In the genomic region with DNA sequence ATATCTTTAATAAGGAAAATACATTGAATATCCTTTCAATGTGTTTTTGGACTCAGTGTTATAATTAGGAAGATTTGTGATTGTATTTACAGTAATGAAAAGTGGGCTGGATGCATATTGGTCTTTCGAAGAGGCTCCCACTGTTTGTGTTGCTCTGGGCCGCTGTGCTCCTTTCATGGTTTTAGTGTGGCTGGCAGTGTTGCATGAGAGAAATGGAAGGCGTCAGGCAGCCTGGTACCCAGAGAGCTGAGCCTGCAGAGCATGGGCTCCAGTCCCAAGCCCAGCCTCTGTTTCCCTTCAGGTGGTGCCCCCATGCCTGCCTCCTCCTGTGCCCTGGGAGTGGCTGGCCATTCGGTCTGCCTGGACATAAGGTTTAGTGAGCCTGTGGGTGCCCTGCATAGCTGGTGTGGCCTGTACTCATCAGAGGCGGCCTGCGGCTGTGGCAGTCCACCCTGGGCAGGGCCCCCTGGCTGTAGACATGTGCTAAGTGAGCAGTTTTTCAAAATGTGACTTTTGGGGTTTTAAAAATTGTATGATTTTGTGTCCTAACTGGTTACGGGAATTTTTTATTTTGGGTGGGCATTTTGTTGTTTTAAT, we compare ENCODE assay signal across 19 cellular contexts. TPM values are rescaled to one million over a fixed set of nuclear protein-coding genes. Genes with fewer than 3 reads are reported as not detected.
A peak's percentile ranks its signal among the peaks of the same experiment; 100 is the strongest.
DNase-seq lines count a peak whose midpoint lies in the region; ATAC-seq and TF ChIP-seq lines count a peak whose summit lies in the region.
"Had no signal": no experiment of that assay in that cellular context is flagged by ENCODE, and none has a peak within 500 bp of the region (broad histone marks: within the 10 kb centered on the region; RNA-seq: fewer than 3 reads in every experiment).

No MANE protein-coding gene starts in this region.

- no peak overlapping the region for H3K4me3 ChIP-seq in DOHH2 (ENCODE audit: low read length)
- no peak overlapping the region for H3K4me3 ChIP-seq in trophoblast cell (ENCODE audit: low read depth, low read length)
- H3K4me3 ChIP-seq: tibial artery had no signal

- no peaks in the 10 kb centered on the region for H3F3A ChIP-seq in DOHH2 (ENCODE audit: control insufficient read depth, insufficient read depth)

- H3K23ac ChIP-seq in trophoblast cell (ENCODE audit: low read length) = no peak overlapping the region

- H3K9ac ChIP-seq in trophoblast cell (ENCODE audit: low read length) = no peak overlapping the region

- no peak overlapping the region for H4K91ac ChIP-seq in trophoblast cell (ENCODE audit: low read depth, low read length)

- H3K27me3 Mint-ChIP-seq in HFFc6 (ENCODE audit: insufficient read depth) = peaks cover 1% of the 10 kb centered on the region; the same call in 1 of the 2 replicates
- no peaks in the 10 kb centered on the region for H3K27me3 Mint-ChIP-seq in T-helper 2 cell treated with Interferon-gamma antibody and Interleukin-4, amounts not matched to agents 5 μg/mL and 100 μg/mL, for 36 hours (ENCODE audit: low read depth)
- H3K27me3 Mint-ChIP-seq: central memory CD8-positive, alpha-beta T cell had no signal

- no peaks in the 10 kb centered on the region for H4K20me1 ChIP-seq in DOHH2 (ENCODE audit: control insufficient read depth, insufficient read depth, low read depth, low read length)

- H2BK12ac ChIP-seq in trophoblast cell (ENCODE audit: low read length) = no peak overlapping the region

- TF ChIP-seq CTCF in DOHH2 (IDR thresholded peaks at IDR 0.05; ENCODE audit: low read depth, low read length, poor library complexity, severe bottlenecking) = peak; percentile 9
- peak; percentile 49 for TF ChIP-seq CTCF in HFFc6 (IDR thresholded peaks at IDR 0.05)

- DNase-seq in HFFc6 (no peak), trophoblast cell (no peak), dermis blood vessel endothelial cell (no peak)
- no peak for DNase-seq in T-helper 2 cell treated with Interferon-gamma antibody and Interleukin-4, amounts not matched to agents 5 μg/mL and 100 μg/mL, for 36 hours (ENCODE audit: low spot score)
- DNase-seq: activated CD4-positive, alpha-beta T cell treated with anti-CD3 and anti-CD28 coated beads, Interleukin-2, amount 50 U/mL, for 48 hours; activated T-cell treated with anti-CD3 and anti-CD28 coated beads for 4 hours; anterior cingulate cortex; effector memory CD4-positive, alpha-beta T cell; natural killer cell; NCI-H146; NCI-H526 treated with DMSO at 0.1 percent for 48 hours; stimulated activated CD4-positive, alpha-beta T cell treated with anti-CD3 and anti-CD28 coated beads, Interleukin-2, amount 100 ng/mL, for 24 hours; stimulated activated naive CD4-positive, alpha-beta T cell treated with Interleukin-2 at 50 U/mL for 16 hours; tibial artery had no signal

- no peaks in the 10 kb centered on the region for H3K79me1 ChIP-seq in trophoblast cell (ENCODE audit: low read length)

- H2AK5ac ChIP-seq in trophoblast cell (ENCODE audit: low read length) = no peak overlapping the region

- 100% methylated on average over 1 of the region's 7 CpGs for WGBS in trophoblast cell (ENCODE audit: extremely low coverage, insufficient coverage, insufficient read length)

- no peaks in the 10 kb centered on the region for H3K9me3 Mint-ChIP-seq in HFFc6
- no peaks in the 10 kb centered on the region for H3K9me3 Mint-ChIP-seq in T-helper 2 cell treated with Interferon-gamma antibody and Interleukin-4, amounts not matched to agents 5 μg/mL and 100 μg/mL, for 36 hours
- H3K9me3 Mint-ChIP-seq: central memory CD8-positive, alpha-beta T cell; natural killer cell had no signal

- H3K27ac Mint-ChIP-seq in HFFc6 = no peak overlapping the region
- no peak overlapping the region for H3K27ac Mint-ChIP-seq in T-helper 2 cell treated with Interferon-gamma antibody and Interleukin-4, amounts not matched to agents 5 μg/mL and 100 μg/mL, for 36 hours

- H3K27me3 ChIP-seq in DOHH2 (ENCODE audit: control insufficient read depth, low read length) = no peaks in the 10 kb centered on the region
- H3K27me3 ChIP-seq in trophoblast cell (ENCODE audit: insufficient read depth, low read length) = no peaks in the 10 kb centered on the region
- H3K27me3 ChIP-seq: tibial artery had no signal

- H3K4me2 ChIP-seq in DOHH2 (ENCODE audit: low read length) = no peak overlapping the region
- no peak overlapping the region for H3K4me2 ChIP-seq in trophoblast cell (ENCODE audit: low read length)

- H3K27ac ChIP-seq in DOHH2 (ENCODE audit: low read depth, low read length) = no peak overlapping the region
- peak overlapping the region; percentile 35 for H3K27ac ChIP-seq in trophoblast cell (ENCODE audit: low read depth, low read length)
- H3K27ac ChIP-seq: tibial artery had no signal

- H3K4me1 ChIP-seq in DOHH2 (ENCODE audit: control insufficient read depth, low read length) (no peaks in the 10 kb centered on the region), trophoblast cell (ENCODE audit: control insufficient read depth in 1 of 2, insufficient read depth in 2 of 2, low read length in 2 of 2) (peaks cover 5 to 9% of the 10 kb centered on the region in 2 experiments)
- H3K4me1 ChIP-seq: Caco-2 had no signal

- H4K12ac ChIP-seq in trophoblast cell (ENCODE audit: low read depth, low read length) = no peak overlapping the region

- ATAC-seq in esophagus mucosa (peak; percentile 33), GM21423 (IDR thresholded peaks at IDR 0.05; ENCODE audit: unreplicated experiment) (no peak)
- ATAC-seq: natural killer cell had no signal

- H3K18ac ChIP-seq in trophoblast cell (ENCODE audit: low read length) = peak overlapping the region; percentile 10

- H4K8ac ChIP-seq in trophoblast cell (ENCODE audit: low read depth, low read length) = no peak overlapping the region

- H3K9me2 ChIP-seq in DOHH2 (replicated peaks; ENCODE audit: control insufficient read depth, low read length) = no peaks in the 10 kb centered on the region

- H2AFZ ChIP-seq in trophoblast cell (ENCODE audit: insufficient read depth, low read length, poor library complexity) = no peak overlapping the region

- peaks cover 88% of the 10 kb centered on the region for H3K79me2 ChIP-seq in DOHH2 (ENCODE audit: control insufficient read depth, low read length)
- peaks cover 2% of the 10 kb centered on the region for H3K79me2 ChIP-seq in trophoblast cell (ENCODE audit: control insufficient read depth, insufficient read depth, low read length, poor library complexity)

- H3K9me3 ChIP-seq in DOHH2 (ENCODE audit: control insufficient read depth, insufficient read depth, low read length) (no peaks in the 10 kb centered on the region), trophoblast cell (ENCODE audit: insufficient read depth, low read depth, low read length) (no peaks in the 10 kb centered on the region)
- H3K9me3 ChIP-seq: Caco-2, tibial artery had no signal

- no peak overlapping the region for H2BK120ac ChIP-seq in trophoblast cell (ENCODE audit: insufficient read depth, low read length, poor library complexity)

- H3K36me3 ChIP-seq in DOHH2 (ENCODE audit: control insufficient read depth, low read length) (peaks cover 80% of the 10 kb centered on the region), trophoblast cell (ENCODE audit: control insufficient read depth in 1 of 2, insufficient read depth in 2 of 2, low read length in 2 of 2) (peaks cover 8 to 14% of the 10 kb centered on the region in 2 experiments)

- H2BK5ac ChIP-seq in trophoblast cell (ENCODE audit: low read depth, low read length, poor library complexity) = no peak overlapping the region

- H3K14ac ChIP-seq in trophoblast cell (ENCODE audit: low read length) = no peak overlapping the region

- H3K4ac ChIP-seq in trophoblast cell (ENCODE audit: low read depth, low read length) = no peak overlapping the region

- peaks cover 11% of the 10 kb centered on the region for H3K36me3 Mint-ChIP-seq in HFFc6 (ENCODE audit: low read depth)
- peaks cover 63% of the 10 kb centered on the region for H3K36me3 Mint-ChIP-seq in T-helper 2 cell treated with Interferon-gamma antibody and Interleukin-4, amounts not matched to agents 5 μg/mL and 100 μg/mL, for 36 hours (ENCODE audit: low read depth)
- H3K36me3 Mint-ChIP-seq: natural killer cell had no signal

- no peak overlapping the region for H3K4me3 Mint-ChIP-seq in HFFc6
- H3K4me3 Mint-ChIP-seq in T-helper 2 cell treated with Interferon-gamma antibody and Interleukin-4, amounts not matched to agents 5 μg/mL and 100 μg/mL, for 36 hours = no peak overlapping the region
- H3K4me3 Mint-ChIP-seq: central memory CD8-positive, alpha-beta T cell; natural killer cell had no signal

- peaks cover 27% of the 10 kb centered on the region for H3K4me1 Mint-ChIP-seq in HFFc6 (ENCODE audit: low read depth)
- H3K4me1 Mint-ChIP-seq in T-helper 2 cell treated with Interferon-gamma antibody and Interleukin-4, amounts not matched to agents 5 μg/mL and 100 μg/mL, for 36 hours (ENCODE audit: low read depth) = peaks cover 22% of the 10 kb centered on the region

RNA-seq across cellular contexts. Expression of a gene that starts 27.4 kb away (rescaled TPM):
- total RNA-seq in HFFc6 (2021; fragmentation: NEBNext Ultra II Directional; extraction: Animal tissue kit (Norgen Biotek cat#: 25700)) = 10 to 100 TPM; 35.3 to 38.9 (median 36.6) TPM
- total RNA-seq in esophagus mucosa (28.8 TPM), dermis blood vessel endothelial cell (34.9 and 37.1 TPM in 2 replicates)
- 40.6 and 41.6 TPM in 2 replicates for polyA plus RNA-seq in trophoblast cell (2013)

RNA-seq across cellular contexts. Expression of a gene that starts 29.3 kb away (rescaled TPM):
- total RNA-seq in HFFc6 (2021; fragmentation: NEBNext Ultra II Directional; extraction: Animal tissue kit (Norgen Biotek cat#: 25700)) = 100 to 1,000 TPM; 139 to 161 (median 155) TPM
- total RNA-seq in esophagus mucosa (75.8 TPM), dermis blood vessel endothelial cell (86.4 and 172 TPM in 2 replicates)
- polyA plus RNA-seq in trophoblast cell (2013) = 74.8 and 75.7 TPM in 2 replicates
